8 cellular contexts compared by ENCODE assay signal in genomic region chr20:3820901-3821727, GRCh38. TPM values are rescaled to one million over a fixed set of nuclear protein-coding genes. Genes with fewer than 3 reads are reported as not detected.
DNase-seq lines count a peak whose midpoint lies in the region; ATAC-seq and TF ChIP-seq lines count a peak whose summit lies in the region.

No MANE protein-coding gene starts in this region.

- no peaks in the 10 kb centered on the region for H3K27me3 Mint-ChIP-seq in CD4-positive, alpha-beta T cell
- no peaks in the 10 kb centered on the region for H3K27me3 Mint-ChIP-seq in central memory CD8-positive, alpha-beta T cell
- no peaks in the 10 kb centered on the region for H3K27me3 Mint-ChIP-seq in naive thymus-derived CD8-positive, alpha-beta T cell

- no peak for TF ChIP-seq CTCF in CD4-positive, alpha-beta T cell (IDR thresholded peaks at IDR 0.05)

- peak overlapping the region; percentile 99 for H3K27ac Mint-ChIP-seq in CD4-positive, alpha-beta T cell
- peak overlapping the region; percentile 98 for H3K27ac Mint-ChIP-seq in central memory CD8-positive, alpha-beta T cell (ENCODE audit: low read depth)
- H3K27ac Mint-ChIP-seq in naive thymus-derived CD8-positive, alpha-beta T cell = peak overlapping the region; percentile 91 to 99 (median 98)

- H3K36me3 Mint-ChIP-seq in CD4-positive, alpha-beta T cell (ENCODE audit: low read depth) = peaks cover 44% of the 10 kb centered on the region
- peaks cover 17% of the 10 kb centered on the region for H3K36me3 Mint-ChIP-seq in central memory CD8-positive, alpha-beta T cell (ENCODE audit: insufficient read depth)
- H3K36me3 Mint-ChIP-seq in naive thymus-derived CD8-positive, alpha-beta T cell = peaks cover 0 to 26% (median 4%) of the 10 kb centered on the region in 3 donors

- POLR2A ChIA-PET in CD4-positive, alpha-beta T cell (lab: Charles Lee) = interaction anchor here (1.1 to 4.5 kb wide), 14 partner anchors 10 to 264 kb away, joined by 3 to 75 read pairs (median 11); partner anchors contain the start of genes ADISSP, CDC25B, CENPB and SPEF1
- POLR2A ChIA-PET in naive thymus-derived CD8-positive, alpha-beta T cell (lab: Charles Lee) = interaction anchor here (0.5 to 3.4 kb wide), 17 partner anchors 10 to 876 kb away, joined by 3 to 65 read pairs (median 3); partner anchors contain the start of genes ADISSP and MAVS

- ATAC-seq in CD4-positive, alpha-beta T cell (ENCODE audit: poor library complexity) = no peak
- ATAC-seq in HG03460 (IDR thresholded peaks at IDR 0.05; ENCODE audit: unreplicated experiment) (peak; percentile 14), GM19397 (IDR thresholded peaks at IDR 0.05; ENCODE audit: unreplicated experiment) (no peak), GM21360 (IDR thresholded peaks at IDR 0.05; ENCODE audit: unreplicated experiment) (no peak)
- no peak for ATAC-seq in central memory CD8-positive, alpha-beta T cell (replicated peaks; ENCODE audit: extremely low read depth, poor library complexity, severe bottlenecking)
- ATAC-seq in naive thymus-derived CD8-positive, alpha-beta T cell = no peak

- H3K4me1 Mint-ChIP-seq in CD4-positive, alpha-beta T cell (ENCODE audit: low read depth) = peaks cover 40% of the 10 kb centered on the region
- peaks cover 38% of the 10 kb centered on the region for H3K4me1 Mint-ChIP-seq in central memory CD8-positive, alpha-beta T cell
- peaks cover 15 to 53% (median 47%) of the 10 kb centered on the region in 4 donors for H3K4me1 Mint-ChIP-seq in naive thymus-derived CD8-positive, alpha-beta T cell

- peak overlapping the region; percentile 93 for H3K27ac ChIP-seq in CD4-positive, alpha-beta T cell (ENCODE audit: low read depth, low read length)

- no peaks in the 10 kb centered on the region for H3K9me3 ChIP-seq in CD4-positive, alpha-beta T cell (ENCODE audit: control insufficient read depth, low read length)

- H3K9me3 Mint-ChIP-seq in CD4-positive, alpha-beta T cell = no peaks in the 10 kb centered on the region
- no peaks in the 10 kb centered on the region for H3K9me3 Mint-ChIP-seq in central memory CD8-positive, alpha-beta T cell
- no peaks in the 10 kb centered on the region for H3K9me3 Mint-ChIP-seq in naive thymus-derived CD8-positive, alpha-beta T cell

- H3K4me3 Mint-ChIP-seq in CD4-positive, alpha-beta T cell = peak overlapping the region; percentile 94
- H3K4me3 Mint-ChIP-seq in central memory CD8-positive, alpha-beta T cell = peak overlapping the region; percentile 84
- peak overlapping the region; percentile 82 to 95 (median 90) for H3K4me3 Mint-ChIP-seq in naive thymus-derived CD8-positive, alpha-beta T cell

- CTCF ChIA-PET in CD4-positive, alpha-beta T cell (lab: Charles Lee) = interaction anchor here (0.6 to 4.2 kb wide), 20 partner anchors 9 to 264 kb away, joined by 3 to 59 read pairs (median 5); partner anchors contain the start of genes CDC25B, CENPB and SPEF1

- intact Hi-C loops in CD4-positive, alpha-beta T cell (cut with DNase I, micrococcal nuclease) = loop anchor here (1.0 to 5.0 kb wide), 7 partner anchors 10 to 68 kb away; partner anchors contain the start of genes CENPB (in 1 of the 2) and PANK2 (in 1 of the 2)

- no peak for DNase-seq in CD4-positive, alpha-beta T cell
- no peak for DNase-seq in central memory CD8-positive, alpha-beta T cell (ENCODE audit: low spot score in 2 of 2)
- no peak for DNase-seq in naive thymus-derived CD8-positive, alpha-beta T cell
- DNase-seq in GM19240 (ENCODE audit: insufficient read length, low spot score) (no peak), NCI-H748 treated with DMSO at 0.1 percent for 48 hours (lab: John Stamatoyannopoulos, UW) (no peak)

- H3K27me3 ChIP-seq in CD4-positive, alpha-beta T cell (ENCODE audit: control insufficient read depth, insufficient read depth, low read length) = no peaks in the 10 kb centered on the region

RNA-seq across cellular contexts. Expression of gene AP5S1, which starts 0.8 kb away (rescaled TPM):
- 1 to 10 TPM; 6.0 TPM for total RNA-seq in CD4-positive, alpha-beta T cell
- 10 to 100 TPM; 12.6 to 14.5 TPM for total RNA-seq in naive thymus-derived CD8-positive, alpha-beta T cell
- polyA plus RNA-seq in naive thymus-derived CD8-positive, alpha-beta T cell = 10 to 100 TPM; 10.1 to 21.8 (median 19.3) TPM

RNA-seq across cellular contexts. Expression of gene CDC25B, which starts 25.0 kb away (rescaled TPM):
- total RNA-seq in CD4-positive, alpha-beta T cell = 100 to 1,000 TPM; 144 TPM
- total RNA-seq in naive thymus-derived CD8-positive, alpha-beta T cell = 100 to 1,000 TPM; 320 to 336 TPM
- 10 to 100 TPM; 38.1 to 49.7 (median 42.0) TPM for polyA plus RNA-seq in naive thymus-derived CD8-positive, alpha-beta T cell

RNA-seq across cellular contexts. Expression of gene MAVS, which starts 25.5 kb away (rescaled TPM):
- 10 to 100 TPM; 13.6 to 14.7 TPM for total RNA-seq in CD4-positive, alpha-beta T cell
- 10 to 100 TPM; 41.9 to 45.7 TPM for total RNA-seq in naive thymus-derived CD8-positive, alpha-beta T cell
- 1 to 10 TPM; 2.2 to 8.5 (median 3.3) TPM for polyA plus RNA-seq in naive thymus-derived CD8-positive, alpha-beta T cell

RNA-seq across cellular contexts. Expression of gene CENPB, which starts 34.6 kb away (rescaled TPM):
- 10 to 100 TPM; 25.1 to 25.3 TPM for total RNA-seq in CD4-positive, alpha-beta T cell
- total RNA-seq in naive thymus-derived CD8-positive, alpha-beta T cell = 10 to 100 TPM; 45.8 to 48.6 TPM
- 1 to 10 TPM; 1.0 to 1.7 (median 1.4) TPM for polyA plus RNA-seq in naive thymus-derived CD8-positive, alpha-beta T cell

RNA-seq across cellular contexts. Expression of gene SPEF1, which starts 39.9 kb away (rescaled TPM):
- total RNA-seq in CD4-positive, alpha-beta T cell = not detected
- under 1 TPM in 1 of 2 experiments, not detected in 1; 0.33 TPM for total RNA-seq in naive thymus-derived CD8-positive, alpha-beta T cell
- polyA plus RNA-seq in naive thymus-derived CD8-positive, alpha-beta T cell = not detected
